ENCODE assay signal across 8 cellular contexts in the genomic region with DNA sequence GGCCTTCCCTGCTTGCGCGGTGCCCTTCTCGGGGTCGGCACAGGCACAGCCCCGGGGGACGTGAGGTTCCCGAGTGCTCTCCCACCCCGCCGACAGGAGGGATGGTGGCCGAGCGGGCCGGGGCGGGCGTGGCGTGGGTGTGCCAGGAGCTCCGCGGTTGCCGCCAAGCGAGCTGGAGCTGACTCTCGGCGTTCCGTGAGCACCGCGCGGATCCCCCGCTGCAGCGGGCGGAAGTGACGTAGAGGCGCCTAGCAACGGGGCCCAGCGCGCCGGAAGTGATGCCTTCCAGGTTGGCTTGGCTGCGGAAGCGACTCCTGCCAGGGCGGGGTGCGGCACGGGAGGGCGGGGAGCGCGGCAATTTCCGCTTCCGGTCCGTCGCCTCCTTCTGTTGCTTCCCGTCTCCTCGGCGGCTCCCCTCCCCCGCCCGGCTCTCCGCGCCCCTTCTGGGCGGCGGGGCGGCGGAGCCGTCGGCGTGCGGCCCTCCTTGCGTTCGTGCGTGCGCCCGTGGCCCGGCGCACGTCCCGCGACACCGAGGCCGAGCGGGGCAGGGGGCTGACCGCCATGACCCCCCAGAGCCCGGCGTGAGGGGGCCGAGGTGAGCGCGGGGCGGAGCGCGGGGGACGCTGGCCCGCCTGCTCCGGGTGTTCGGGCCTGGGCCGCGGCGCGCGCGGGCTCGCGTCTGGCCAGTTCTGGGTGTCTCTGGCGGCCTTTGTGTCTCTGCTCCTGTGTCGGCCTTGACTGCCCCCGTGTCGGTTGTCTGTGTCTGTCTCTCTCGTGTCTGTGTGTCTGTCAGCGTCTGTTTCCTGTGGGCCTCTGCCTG. TPM values are rescaled to one million over a fixed set of nuclear protein-coding genes. Genes with fewer than 3 reads are reported as not detected.
A peak's percentile ranks its signal among the peaks of the same experiment; 100 is the strongest.
DNase-seq lines count a peak whose midpoint lies in the region; ATAC-seq, FAIRE-seq and TF ChIP-seq lines count a peak whose summit lies in the region.

A gene (plus strand): TSS at position 386 of the 820 bp plus-strand sequence. CDS start 3,402 bp downstream, outside the sequence.

- H3K4me1 ChIP-seq in smooth muscle cell (ENCODE audit: low read depth) = peaks cover 5% of the 10 kb centered on the region

- no peaks in the 10 kb centered on the region for H3K9me3 Mint-ChIP-seq in WTC11

- peak within 1 kb of the TSS; percentile 98 for H3K4me3 Mint-ChIP-seq in WTC11

- no peaks in the 10 kb centered on the region; the same call in 1 of the 2 replicates for H3K9me3 ChIP-seq in AG04450 (ENCODE audit: control insufficient read depth, insufficient read depth, low read length)
- no peaks in the 10 kb centered on the region for H3K9me3 ChIP-seq in smooth muscle cell (replicated peaks; ENCODE audit: low read depth)

- in situ Hi-C loops in GM18951 (cut with MboI; ENCODE audit: low sequenced_read_pairs, unreplicated experiment) = no loop called here

- H3K27me3 ChIP-seq in AG04450 (ENCODE audit: control insufficient read depth, insufficient read depth, low read length) (no peaks in the 10 kb centered on the region), bronchial epithelial cell (ENCODE audit: control insufficient read depth, insufficient read depth, low read length) (no peaks in the 10 kb centered on the region), smooth muscle cell (ENCODE audit: low read depth) (no peaks in the 10 kb centered on the region)

- peaks cover 86% of the 10 kb centered on the region for H3K79me2 ChIP-seq in smooth muscle cell (ENCODE audit: low read depth)

- peak within 1 kb of the TSS; percentile 31 for H3K27ac ChIP-seq in AG04450 (ENCODE audit: low read depth, low read length)
- peak within 1 kb of the TSS; percentile 88 for H3K27ac ChIP-seq in smooth muscle cell (ENCODE audit: low read depth)

- TF ChIP-seq CTCF in AG04450 (IDR thresholded peaks at IDR 0.05; ENCODE audit: low read depth, low read length) (no peak), WTC11 (IDR thresholded peaks at IDR 0.05) (no peak), bronchial epithelial cell (IDR thresholded peaks at IDR 0.05; ENCODE audit: insufficient read depth, low read length, severe bottlenecking) (no peak), smooth muscle cell (IDR thresholded peaks at IDR 0.05; ENCODE audit: borderline replicate concordance, insufficient read depth, poor library complexity, severe bottlenecking) (no peak)

- peaks cover 77% of the 10 kb centered on the region for H4K20me1 ChIP-seq in smooth muscle cell (ENCODE audit: low read depth)

- H3K4me1 Mint-ChIP-seq in WTC11 = peaks cover 47% of the 10 kb centered on the region

- H3K27me3 Mint-ChIP-seq in WTC11 (ENCODE audit: low read depth) = no peaks in the 10 kb centered on the region

- H3K4me2 ChIP-seq in smooth muscle cell = peak within 1 kb of the TSS; percentile 98

- FAIRE-seq in bronchial epithelial cell (lab: Jason Lieb, UNC) = no peak

- peak; percentile 91 for DNase-seq in AG04450 (ENCODE audit: low read depth, low spot score)
- peak; percentile 99 for DNase-seq in NCI-H226
- DNase-seq in WTC11 (ENCODE audit: low spot score) = peak; percentile 97
- DNase-seq in bronchial epithelial cell (ENCODE audit: low read depth) = peak; percentile 86
- DNase-seq in iPS-NIHi7 (ENCODE audit: extremely low spot score) = peak; percentile 98
- peak; percentile 88 for DNase-seq in smooth muscle cell (lab: John Stamatoyannopoulos, UW; ENCODE audit: unreplicated experiment)

- CTCF ChIA-PET in AG04450 (lab: Charles Lee) = no interaction called here
- CTCF ChIA-PET in WTC11 (lab: Charles Lee) = interaction anchor here (0.9 to 1.6 kb wide), 2 partner anchors 21 to 22 kb away, joined by 5 to 8 read pairs; a partner anchor contains a TSS

- POLR2A ChIA-PET in AG04450 (lab: Yijun Ruan, JAX) (interaction anchor here (2.0 kb wide), 1 partner anchor 21 kb away, joined by 6 read pairs; no protein-coding TSS in a partner anchor), WTC11 (lab: Charles Lee) (no interaction called here)

- H2AFZ ChIP-seq in smooth muscle cell (ENCODE audit: low read depth) = peak within 1 kb of the TSS; percentile 38

- H3F3A ChIP-seq in smooth muscle cell (ENCODE audit: low read depth) = peaks cover 11% of the 10 kb centered on the region

- peak within 1 kb of the TSS; percentile 95 for H3K27ac Mint-ChIP-seq in WTC11

- 2% methylated on average over 52 of the region's 101 CpGs for WGBS in smooth muscle cell (ENCODE audit: low lambda C conversion rate)

- peaks cover 25% of the 10 kb centered on the region for H3K36me3 ChIP-seq in bronchial epithelial cell (ENCODE audit: control insufficient read depth, insufficient read depth, low read length)
- H3K36me3 ChIP-seq in smooth muscle cell (ENCODE audit: low read depth) = no peaks in the 10 kb centered on the region

- H3K36me3 Mint-ChIP-seq in WTC11 = peaks cover 41% of the 10 kb centered on the region

- peak within 1 kb of the TSS; percentile 86 for H3K4me3 ChIP-seq in AG04450 (ENCODE audit: low read depth, low read length)
- peak within 1 kb of the TSS; percentile 79 for H3K4me3 ChIP-seq in bronchial epithelial cell (ENCODE audit: low read depth, low read length)
- H3K4me3 ChIP-seq in smooth muscle cell = peak within 1 kb of the TSS; percentile 87

- peak; percentile 63 for ATAC-seq in HG03175 (IDR thresholded peaks at IDR 0.05; ENCODE audit: unreplicated experiment)
- ATAC-seq in WTC11 = peak; percentile 72

- peak; percentile 73 for TF ChIP-seq POLR2A in GM18951 (IDR thresholded peaks at IDR 0.05; ENCODE audit: extremely low read depth, insufficient read depth, insufficient read length)

- H3K9ac ChIP-seq in smooth muscle cell (ENCODE audit: low read depth) = peak within 1 kb of the TSS; percentile 97

TF ChIP-seq in WTC11, 78 proteins besides CTCF, POLR2A, EP300 and RAD21 (continues in another document):
- TF ChIP-seq, protein P1, sequence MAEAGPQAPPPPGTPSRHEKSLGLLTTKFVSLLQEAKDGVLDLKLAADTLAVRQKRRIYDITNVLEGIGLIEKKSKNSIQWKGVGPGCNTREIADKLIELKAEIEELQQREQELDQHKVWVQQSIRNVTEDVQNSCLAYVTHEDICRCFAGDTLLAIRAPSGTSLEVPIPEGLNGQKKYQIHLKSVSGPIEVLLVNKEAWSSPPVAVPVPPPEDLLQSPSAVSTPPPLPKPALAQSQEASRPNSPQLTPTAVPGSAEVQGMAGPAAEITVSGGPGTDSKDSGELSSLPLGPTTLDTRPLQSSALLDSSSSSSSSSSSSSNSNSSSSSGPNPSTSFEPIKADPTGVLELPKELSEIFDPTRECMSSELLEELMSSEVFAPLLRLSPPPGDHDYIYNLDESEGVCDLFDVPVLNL (CRISPR knock-in tag; IDR thresholded peaks at IDR 0.05; ENCODE audit: borderline replicate concordance, low read depth) = no peak
- TF ChIP-seq NFE2L1 (CRISPR knock-in tag; IDR thresholded peaks at IDR 0.05) = peak; percentile 64; the same call in 1 of the 2 replicates
- peak; percentile 29; the same call in 1 of the 2 replicates for TF ChIP-seq PRRX2 (CRISPR knock-in tag; IDR thresholded peaks at IDR 0.05)
- TF ChIP-seq, protein P2, sequence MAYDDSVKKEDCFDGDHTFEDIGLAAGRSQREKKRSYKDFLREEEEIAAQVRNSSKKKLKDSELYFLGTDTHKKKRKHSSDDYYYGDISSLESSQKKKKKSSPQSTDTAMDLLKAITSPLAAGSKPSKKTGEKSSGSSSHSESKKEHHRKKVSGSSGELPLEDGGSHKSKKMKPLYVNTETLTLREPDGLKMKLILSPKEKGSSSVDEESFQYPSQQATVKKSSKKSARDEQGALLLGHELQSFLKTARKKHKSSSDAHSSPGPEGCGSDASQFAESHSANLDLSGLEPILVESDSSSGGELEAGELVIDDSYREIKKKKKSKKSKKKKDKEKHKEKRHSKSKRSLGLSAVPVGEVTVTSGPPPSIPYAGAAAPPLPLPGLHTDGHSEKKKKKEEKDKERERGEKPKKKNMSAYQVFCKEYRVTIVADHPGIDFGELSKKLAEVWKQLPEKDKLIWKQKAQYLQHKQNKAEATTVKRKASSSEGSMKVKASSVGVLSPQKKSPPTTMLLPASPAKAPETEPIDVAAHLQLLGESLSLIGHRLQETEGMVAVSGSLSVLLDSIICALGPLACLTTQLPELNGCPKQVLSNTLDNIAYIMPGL (CRISPR knock-in tag; IDR thresholded peaks at IDR 0.05) = peak; percentile 64; the same call in 1 of the 2 replicates
- no peak; the same call in 1 of the 2 replicates for TF ChIP-seq CREB1 (CRISPR knock-in tag; IDR thresholded peaks at IDR 0.05)
- TF ChIP-seq, protein P3, sequence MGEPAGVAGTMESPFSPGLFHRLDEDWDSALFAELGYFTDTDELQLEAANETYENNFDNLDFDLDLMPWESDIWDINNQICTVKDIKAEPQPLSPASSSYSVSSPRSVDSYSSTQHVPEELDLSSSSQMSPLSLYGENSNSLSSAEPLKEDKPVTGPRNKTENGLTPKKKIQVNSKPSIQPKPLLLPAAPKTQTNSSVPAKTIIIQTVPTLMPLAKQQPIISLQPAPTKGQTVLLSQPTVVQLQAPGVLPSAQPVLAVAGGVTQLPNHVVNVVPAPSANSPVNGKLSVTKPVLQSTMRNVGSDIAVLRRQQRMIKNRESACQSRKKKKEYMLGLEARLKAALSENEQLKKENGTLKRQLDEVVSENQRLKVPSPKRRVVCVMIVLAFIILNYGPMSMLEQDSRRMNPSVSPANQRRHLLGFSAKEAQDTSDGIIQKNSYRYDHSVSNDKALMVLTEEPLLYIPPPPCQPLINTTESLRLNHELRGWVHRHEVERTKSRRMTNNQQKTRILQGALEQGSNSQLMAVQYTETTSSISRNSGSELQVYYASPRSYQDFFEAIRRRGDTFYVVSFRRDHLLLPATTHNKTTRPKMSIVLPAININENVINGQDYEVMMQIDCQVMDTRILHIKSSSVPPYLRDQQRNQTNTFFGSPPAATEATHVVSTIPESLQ (CRISPR knock-in tag; IDR thresholded peaks at IDR 0.05) = no peak
- TF ChIP-seq RELA (CRISPR knock-in tag; IDR thresholded peaks at IDR 0.05; ENCODE audit: borderline replicate concordance) = peak; percentile 49; the same call in 1 of the 2 replicates
- TF ChIP-seq ZBTB21 (CRISPR knock-in tag; IDR thresholded peaks at IDR 0.05; ENCODE audit: borderline replicate concordance) = no peak
- TF ChIP-seq HMGA2 (CRISPR knock-in tag; IDR thresholded peaks at IDR 0.05) = no peak

RNA-seq across cellular contexts. Expression of the gene that starts here (rescaled TPM):
- 32.1 and 44.1 TPM in 2 replicates for polyA plus RNA-seq in AG04450 (2011; rRNA removed)
- polyA minus RNA-seq in AG04450 (2011; rRNA and poly(A)+ RNA removed) = 35.7 and 44.1 TPM in 2 replicates
- 227 to 234 TPM (median 227 TPM) in 3 replicates for total RNA-seq in WTC11 (2021)
- total RNA-seq in bronchial epithelial cell = 28.2 and 80.5 TPM in 2 replicates
- total RNA-seq in smooth muscle cell = 25.3 and 34.5 TPM in 2 replicates
- polyA plus RNA-seq in smooth muscle cell = 119 and 121 TPM in 2 replicates

Comparison
In these comparisons a context has a peak if more than half of its experiments do, and no peak if none do; other contexts are left out.
1. Peak in every context shown above with its lines: DNase-seq, ATAC-seq, H3K4me3 ChIP-seq and H3K27ac ChIP-seq.